Comparison of ENCODE assay signal across 20 cellular contexts in genomic region chr1:38084113-38084512, GRCh38. TPM values are rescaled to one million over a fixed set of nuclear protein-coding genes. Genes with fewer than 3 reads are reported as not detected.
DNase-seq lines count a peak whose midpoint lies in the region; FAIRE-seq and TF ChIP-seq lines count a peak whose summit lies in the region.
"Had no signal": no experiment of that assay in that cellular context is flagged by ENCODE, and none has a peak within 500 bp of the region (broad histone marks: within the 10 kb centered on the region; RNA-seq: fewer than 3 reads in every experiment).

No MANE protein-coding gene starts in this region.

- H3K27me3 Mint-ChIP-seq in neural progenitor cell (ENCODE audit: insufficient read depth, low read depth): peaks cover 10% of the 10 kb centered on the region

- H3K4me1 ChIP-seq in left ventricle myocardium inferior: peaks cover 25% of the 10 kb centered on the region
- H3K4me1 ChIP-seq in right atrium auricular region: no peaks in the 10 kb centered on the region
- H3K4me1 ChIP-seq in neural progenitor cell: peaks cover 37% of the 10 kb centered on the region
- H3K4me1 ChIP-seq in suprapubic skin: peaks cover 26% of the 10 kb centered on the region
- H3K4me1 ChIP-seq in breast epithelium: no peaks in the 10 kb centered on the region
- H3K4me1 ChIP-seq: A549, HAP-1 had no signal

- WGBS in suprapubic skin: 81% methylated on average over 2 of the region's 2 CpGs

- H2AFZ ChIP-seq in neural progenitor cell (replicated peaks): no peak overlapping the region

- no peak overlapping the region for H3K4me2 ChIP-seq in neural progenitor cell
- H3K4me2 ChIP-seq: A549 had no signal

- H3K79me2 ChIP-seq in neural progenitor cell (ENCODE audit: low read depth): peaks cover 8% of the 10 kb centered on the region

- no peak for DNase-seq in left ventricle myocardium inferior
- no peak for DNase-seq in right atrium auricular region (ENCODE audit: low spot score)
- no peak for DNase-seq in bronchial epithelial cell (ENCODE audit: low read depth)
- no peak for DNase-seq in neural progenitor cell (ENCODE audit: low spot score)
- DNase-seq in suprapubic skin (ENCODE audit: low spot score in 2 of 2): no peak
- DNase-seq in breast epithelium (ENCODE audit: low spot score in 2 of 2): no peak
- no peak for DNase-seq in stimulated activated CD4-positive, alpha-beta T cell treated with anti-CD3 and anti-CD28 coated beads, Interleukin-4, amount 100 ng/mL, for 1 hour
- no peak for DNase-seq in NCI-H1694 (lab: John Stamatoyannopoulos, UW)
- DNase-seq: AML-193; CD4-positive, alpha-beta T cell; DMS153; DMS79; GDM1 had no signal

- H3K36me3 ChIP-seq in left ventricle myocardium inferior (no peaks in the 10 kb centered on the region), right atrium auricular region (no peaks in the 10 kb centered on the region), bronchial epithelial cell (ENCODE audit: control insufficient read depth, insufficient read depth, low read length) (no peaks in the 10 kb centered on the region), neural progenitor cell (no peaks in the 10 kb centered on the region), suprapubic skin (no peaks in the 10 kb centered on the region), breast epithelium (no peaks in the 10 kb centered on the region)
- H3K36me3 ChIP-seq: HAP-1 had no signal

- H3K27ac Mint-ChIP-seq in neural progenitor cell: peak overlapping the region; percentile 29
- H3K27ac Mint-ChIP-seq: CD4-positive, alpha-beta T cell had no signal

- H3K4me3 ChIP-seq in left ventricle myocardium inferior: no peak overlapping the region
- H3K4me3 ChIP-seq in right atrium auricular region: no peak overlapping the region
- no peak overlapping the region for H3K4me3 ChIP-seq in bronchial epithelial cell (ENCODE audit: low read depth, low read length)
- no peak overlapping the region for H3K4me3 ChIP-seq in neural progenitor cell
- H3K4me3 ChIP-seq in suprapubic skin: peak overlapping the region; percentile 7
- H3K4me3 ChIP-seq in breast epithelium: no peak overlapping the region
- H3K4me3 ChIP-seq: A549, HAP-1 had no signal

- no peak for TF ChIP-seq CTCF in left ventricle myocardium inferior (IDR thresholded peaks at IDR 0.05; ENCODE audit: borderline replicate concordance)
- TF ChIP-seq CTCF in right atrium auricular region (IDR thresholded peaks at IDR 0.05): no peak
- no peak for TF ChIP-seq CTCF in bronchial epithelial cell (IDR thresholded peaks at IDR 0.05; ENCODE audit: insufficient read depth, low read length, severe bottlenecking)
- TF ChIP-seq CTCF in neural progenitor cell (IDR thresholded peaks at IDR 0.05): no peak
- TF ChIP-seq CTCF in suprapubic skin (IDR thresholded peaks at IDR 0.05): no peak
- TF ChIP-seq CTCF in breast epithelium (IDR thresholded peaks at IDR 0.05): no peak

- peaks cover 33% of the 10 kb centered on the region for H3F3A ChIP-seq in neural progenitor cell (ENCODE audit: low read depth)

- TF ChIP-seq EP300 in suprapubic skin (IDR thresholded peaks at IDR 0.05): no peak

- no peaks in the 10 kb centered on the region for H3K9me3 ChIP-seq in left ventricle myocardium inferior (replicated peaks)
- H3K9me3 ChIP-seq in right atrium auricular region: no peaks in the 10 kb centered on the region
- H3K9me3 ChIP-seq in neural progenitor cell (ENCODE audit: low read depth): no peaks in the 10 kb centered on the region
- no peaks in the 10 kb centered on the region for H3K9me3 ChIP-seq in suprapubic skin
- no peaks in the 10 kb centered on the region for H3K9me3 ChIP-seq in breast epithelium
- H3K9me3 ChIP-seq: A549, HAP-1 had no signal

- H3K9me3 Mint-ChIP-seq in neural progenitor cell: no peaks in the 10 kb centered on the region
- H3K9me3 Mint-ChIP-seq: CD4-positive, alpha-beta T cell had no signal

- H3K4me1 Mint-ChIP-seq in neural progenitor cell: peaks cover 45% of the 10 kb centered on the region

- H3K27me3 ChIP-seq in left ventricle myocardium inferior (ENCODE audit: low read depth) (peaks cover 12% of the 10 kb centered on the region), right atrium auricular region (no peaks in the 10 kb centered on the region), bronchial epithelial cell (ENCODE audit: control insufficient read depth, insufficient read depth, low read length) (no peaks in the 10 kb centered on the region), neural progenitor cell (no peaks in the 10 kb centered on the region), suprapubic skin (peaks cover 9% of the 10 kb centered on the region), breast epithelium (no peaks in the 10 kb centered on the region)

- H4K20me1 ChIP-seq in neural progenitor cell (ENCODE audit: low read depth): peaks cover 61% of the 10 kb centered on the region

- no peak overlapping the region for H3K9ac ChIP-seq in neural progenitor cell

- TF ChIP-seq POLR2A in suprapubic skin (IDR thresholded peaks at IDR 0.05): no peak
- TF ChIP-seq POLR2A in breast epithelium (IDR thresholded peaks at IDR 0.05): no peak

- no peak overlapping the region for H3K4me3 Mint-ChIP-seq in neural progenitor cell
- H3K4me3 Mint-ChIP-seq: CD4-positive, alpha-beta T cell had no signal

- FAIRE-seq in bronchial epithelial cell (lab: Jason Lieb, UNC): peak; percentile 95
- FAIRE-seq: A549, GM12892, GM18507 had no signal

- peak overlapping the region; percentile 77 for H3K27ac ChIP-seq in left ventricle myocardium inferior (replicated peaks)
- H3K27ac ChIP-seq in right atrium auricular region: no peak overlapping the region
- no peak overlapping the region for H3K27ac ChIP-seq in neural progenitor cell
- no peak overlapping the region for H3K27ac ChIP-seq in suprapubic skin
- H3K27ac ChIP-seq in breast epithelium: no peak overlapping the region
- H3K27ac ChIP-seq: 22Rv1, A549, C4-2B had no signal

- intact Hi-C loops in left ventricle myocardium inferior (cut with micrococcal nuclease) (no loop called here), breast epithelium (cut with DNase I; ENCODE audit: low total_unique reads) (no loop called here)

- peaks cover 2% of the 10 kb centered on the region for H3K36me3 Mint-ChIP-seq in neural progenitor cell

RNA-seq across cellular contexts. Expression of gene POU3F1, which starts 37.5 kb away (rescaled TPM):
- total RNA-seq in left ventricle myocardium inferior (0.11 TPM), right atrium auricular region (not detected), bronchial epithelial cell (under 0.01 and 0.13 TPM in 2 replicates), neural progenitor cell (ENCODE audit: low replicate concordance) (16.5 and 44.6 TPM in 2 replicates), suprapubic skin (10 to 100 TPM in 3 of 4 donors, 1 to 10 TPM in 1; 8.8 to 28.5 (median 13.5) TPM), breast epithelium (under 1 TPM in 1 of 3 donors, not detected in 2; 0.29 TPM)
- total RNA-seq: H4 had no signal
